ENCODE assay signal across 19 cellular contexts in the genomic region with DNA sequence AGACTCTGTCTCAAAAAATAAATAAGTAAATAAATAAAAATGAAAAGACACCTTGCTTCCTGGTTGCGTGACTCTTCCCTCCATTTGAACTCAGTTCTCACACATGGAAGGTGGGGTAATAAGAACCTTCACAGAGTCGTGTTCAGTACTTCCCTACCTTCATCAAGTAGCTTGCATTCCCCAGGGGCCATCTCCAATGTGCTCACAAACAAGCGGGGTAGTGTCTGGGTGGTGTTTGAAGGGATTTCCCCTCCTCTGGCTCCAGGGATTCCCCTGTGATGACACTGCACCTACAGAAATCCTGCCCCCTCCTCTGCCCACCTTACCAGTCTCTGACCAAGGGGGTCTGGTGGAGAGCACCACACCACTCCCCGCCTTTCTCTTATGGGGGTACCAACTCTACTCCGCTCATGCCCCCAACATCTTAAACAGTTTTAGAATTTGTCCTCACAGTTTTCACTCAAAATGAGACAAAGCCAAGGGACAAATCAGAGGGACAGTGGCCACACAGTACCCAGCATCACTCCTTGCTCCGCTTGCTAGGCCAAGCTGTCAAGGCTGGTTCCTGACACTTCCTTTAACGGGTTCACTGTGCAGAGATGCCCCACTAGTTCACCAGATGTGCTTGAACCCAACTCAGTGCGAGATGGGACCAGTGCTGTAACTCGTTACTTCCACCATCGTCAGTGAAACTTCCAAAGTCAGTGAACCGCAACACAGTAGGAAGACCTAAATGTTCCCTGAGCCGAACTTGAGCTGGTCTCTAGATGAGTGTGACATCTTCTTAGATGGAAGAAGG.
DNase-seq lines count a peak whose midpoint lies in the region; ATAC-seq and TF ChIP-seq lines count a peak whose summit lies in the region.
"Had no signal": no experiment of that assay in that cellular context is flagged by ENCODE, and none has a peak within 500 bp of the region (broad histone marks: within the 10 kb centered on the region; RNA-seq: fewer than 3 reads in every experiment).

No MANE protein-coding gene starts in this region.

- H3K4me3 ChIP-seq in BLaER1 treated with 17β-estradiol and CSF1 and Interleukin-3, amounts not matched to agents 10 nM and 100 nM: no peak overlapping the region
- H3K4me3 ChIP-seq in smooth muscle cell: no peak overlapping the region
- H3K4me3 ChIP-seq: HAP-1, Peyer's patch, SK-N-MC had no signal

- H3K9me3 Mint-ChIP-seq in activated B cell treated with CpG ODN at 0.5 μM for 24 hours (no peaks in the 10 kb centered on the region), Calu3 (ENCODE audit: low read depth, unreplicated experiment) (no peaks in the 10 kb centered on the region)
- H3K9me3 Mint-ChIP-seq: T-cell had no signal

- H3K27me3 Mint-ChIP-seq in activated B cell treated with CpG ODN at 0.5 μM for 24 hours: no peaks in the 10 kb centered on the region
- peaks cover 15% of the 10 kb centered on the region for H3K27me3 Mint-ChIP-seq in Calu3 (ENCODE audit: unreplicated experiment)

- in situ Hi-C loops in GM13977 (cut with MboI; ENCODE audit: low pct_unique_long_range_greater_than_20kb, low sequenced_read_pairs, unreplicated experiment): no loop called here

- no peaks in the 10 kb centered on the region for H3K79me2 ChIP-seq in smooth muscle cell (ENCODE audit: low read depth)

- H3K27ac Mint-ChIP-seq in activated B cell treated with CpG ODN at 0.5 μM for 24 hours: peak overlapping the region; percentile 41
- H3K27ac Mint-ChIP-seq in Calu3 (ENCODE audit: unreplicated experiment): no peak overlapping the region
- H3K27ac Mint-ChIP-seq: CD4-positive, alpha-beta T cell; T-cell had no signal

- DNase-seq in GM13977 (ENCODE audit: low spot score) (peak; percentile 56), activated B cell treated with CpG ODN at 0.5 μM for 24 hours (peak; percentile 22), smooth muscle cell (lab: John Stamatoyannopoulos, UW; ENCODE audit: unreplicated experiment) (no peak), Calu3 (no peak), inferior parietal cortex (ENCODE audit: extremely low spot score) (no peak), cortex of kidney (lab: John Stamatoyannopoulos, UW) (no peak)
- DNase-seq: CD4-positive, alpha-beta T cell; DMS53; KBM-7; NCI-H1092 treated with DMSO at 0.1 percent for 48 hours; NCI-H2227 treated with DMSO at 0.1 percent for 48 hours; NCI-H524; Peyer's patch; Right ventricle myocardium superior; T-cell had no signal

- no peak for TF ChIP-seq CTCF in GM13977 (IDR thresholded peaks at IDR 0.05; ENCODE audit: extremely low read depth, insufficient read depth, missing control alignments)
- no peak for TF ChIP-seq CTCF in activated B cell treated with CpG ODN at 0.5 μM for 24 hours (IDR thresholded peaks at IDR 0.05)
- TF ChIP-seq CTCF in smooth muscle cell (IDR thresholded peaks at IDR 0.05; ENCODE audit: borderline replicate concordance, insufficient read depth, poor library complexity, severe bottlenecking): no peak
- TF ChIP-seq CTCF in Calu3 (IDR thresholded peaks at IDR 0.05; ENCODE audit: unreplicated experiment): no peak

- no peaks in the 10 kb centered on the region for H3F3A ChIP-seq in smooth muscle cell (ENCODE audit: low read depth)

- ATAC-seq in activated B cell treated with CpG ODN at 0.5 μM for 24 hours (ENCODE audit: low read depth) (peak; percentile 95), HG02588 (IDR thresholded peaks at IDR 0.05; ENCODE audit: unreplicated experiment) (no peak)
- ATAC-seq: T-cell had no signal

- BruUV-seq in Calu3 (replicated peaks; lab: Mats Ljungman, UMichigan): no TSS peak

- H4K20me1 ChIP-seq in BLaER1 treated with 17β-estradiol and CSF1 and Interleukin-3, amounts not matched to agents 10 nM and 100 nM: no peaks in the 10 kb centered on the region
- no peaks in the 10 kb centered on the region for H4K20me1 ChIP-seq in smooth muscle cell (ENCODE audit: low read depth)

- H2AFZ ChIP-seq in smooth muscle cell (ENCODE audit: low read depth): no peak overlapping the region

- H3K4me2 ChIP-seq in BLaER1 treated with 17β-estradiol and CSF1 and Interleukin-3, amounts not matched to agents 10 nM and 100 nM: peak overlapping the region in 9 of 11 experiments; percentile 22 to 51 (median 42); a peak in 17 of 22 replicates
- no peak overlapping the region for H3K4me2 ChIP-seq in smooth muscle cell

- intact Hi-C loops in activated B cell treated with CpG ODN at 0.5 μM for 24 hours (cut with micrococcal nuclease): no loop called here
- intact Hi-C loops in Calu3 (cut with micrococcal nuclease; ENCODE audit: unreplicated experiment): no loop called here

- H3K4me3 Mint-ChIP-seq in activated B cell treated with CpG ODN at 0.5 μM for 24 hours (peak overlapping the region; percentile 33), Calu3 (ENCODE audit: low read depth, unreplicated experiment) (no peak overlapping the region)
- H3K4me3 Mint-ChIP-seq: CD4-positive, alpha-beta T cell; T-cell had no signal

- peaks cover 10% of the 10 kb centered on the region for H3K4me1 Mint-ChIP-seq in activated B cell treated with CpG ODN at 0.5 μM for 24 hours
- H3K4me1 Mint-ChIP-seq in Calu3 (ENCODE audit: low read depth, unreplicated experiment): peaks cover 13% of the 10 kb centered on the region
- H3K4me1 Mint-ChIP-seq: T-cell had no signal

- CTCF ChIA-PET in activated B cell treated with CpG ODN at 0.5 μM for 24 hours (lab: Charles Lee): no interaction called here
- CTCF ChIA-PET in Calu3 (lab: Charles Lee): interaction anchor here (0.6 kb wide), 2 partner anchors 14 to 231 kb away, joined by 3 to 5 read pairs; no protein-coding TSS in a partner anchor

- WGBS in smooth muscle cell (ENCODE audit: low lambda C conversion rate): 94% methylated on average over 12 of the region's 12 CpGs

- no peaks in the 10 kb centered on the region for H3K27me3 ChIP-seq in BLaER1 treated with 17β-estradiol and CSF1 and Interleukin-3, amounts not matched to agents 10 nM and 100 nM
- no peaks in the 10 kb centered on the region for H3K27me3 ChIP-seq in smooth muscle cell (ENCODE audit: low read depth)
- H3K27me3 ChIP-seq: Peyer's patch had no signal

- no peaks in the 10 kb centered on the region for H3K36me3 ChIP-seq in BLaER1 treated with 17β-estradiol and CSF1 and Interleukin-3, amounts not matched to agents 10 nM and 100 nM
- no peaks in the 10 kb centered on the region for H3K36me3 ChIP-seq in smooth muscle cell (ENCODE audit: low read depth)
- H3K36me3 ChIP-seq: HAP-1, Peyer's patch had no signal

- no peaks in the 10 kb centered on the region for H3K9me3 ChIP-seq in BLaER1 treated with 17β-estradiol and CSF1 and Interleukin-3, amounts not matched to agents 10 nM and 100 nM (replicated peaks in 1 of 11)
- no peaks in the 10 kb centered on the region for H3K9me3 ChIP-seq in smooth muscle cell (replicated peaks; ENCODE audit: low read depth)
- H3K9me3 ChIP-seq: HAP-1, Peyer's patch had no signal

- H3K4me1 ChIP-seq in BLaER1 treated with 17β-estradiol and CSF1 and Interleukin-3, amounts not matched to agents 10 nM and 100 nM: peaks cover 6 to 26% (median 19%) of the 10 kb centered on the region in 10 experiments
- no peaks in the 10 kb centered on the region for H3K4me1 ChIP-seq in smooth muscle cell (ENCODE audit: low read depth)
- H3K4me1 ChIP-seq: HAP-1, Peyer's patch had no signal

- no peak overlapping the region for H3K27ac ChIP-seq in BLaER1 treated with 17β-estradiol and CSF1 and Interleukin-3, amounts not matched to agents 10 nM and 100 nM
- H3K27ac ChIP-seq in smooth muscle cell (ENCODE audit: low read depth): peak overlapping the region; percentile 69
- H3K27ac ChIP-seq: Peyer's patch, SK-N-MC had no signal

- no peak overlapping the region for H3K9ac ChIP-seq in BLaER1 treated with 17β-estradiol and CSF1 and Interleukin-3, amounts not matched to agents 10 nM and 100 nM
- H3K9ac ChIP-seq in smooth muscle cell (ENCODE audit: low read depth): no peak overlapping the region

- H3K36me3 Mint-ChIP-seq in activated B cell treated with CpG ODN at 0.5 μM for 24 hours (ENCODE audit: low read depth): no peaks in the 10 kb centered on the region
- H3K36me3 Mint-ChIP-seq in Calu3 (ENCODE audit: insufficient read depth, unreplicated experiment): no peaks in the 10 kb centered on the region
- H3K36me3 Mint-ChIP-seq: T-cell had no signal

- POLR2A ChIA-PET in activated B cell treated with CpG ODN at 0.5 μM for 24 hours (lab: Charles Lee): interaction anchor here (0.6 kb wide), 1 partner anchor 52 kb away, joined by 4 read pairs; no protein-coding TSS in a partner anchor

Comparison
In these comparisons a context has a peak if more than half of its experiments do, and no peak if none do; other contexts are left out.
1. DNase-seq: peak in GM13977 (single experiment) and activated B cell treated with CpG ODN at 0.5 μM for 24 hours (single experiment); none in smooth muscle cell (single experiment), Calu3 (single experiment), inferior parietal cortex (single experiment) and cortex of kidney (single experiment).